Comparison of ENCODE assay signal across 8 cellular contexts in the genomic region with DNA sequence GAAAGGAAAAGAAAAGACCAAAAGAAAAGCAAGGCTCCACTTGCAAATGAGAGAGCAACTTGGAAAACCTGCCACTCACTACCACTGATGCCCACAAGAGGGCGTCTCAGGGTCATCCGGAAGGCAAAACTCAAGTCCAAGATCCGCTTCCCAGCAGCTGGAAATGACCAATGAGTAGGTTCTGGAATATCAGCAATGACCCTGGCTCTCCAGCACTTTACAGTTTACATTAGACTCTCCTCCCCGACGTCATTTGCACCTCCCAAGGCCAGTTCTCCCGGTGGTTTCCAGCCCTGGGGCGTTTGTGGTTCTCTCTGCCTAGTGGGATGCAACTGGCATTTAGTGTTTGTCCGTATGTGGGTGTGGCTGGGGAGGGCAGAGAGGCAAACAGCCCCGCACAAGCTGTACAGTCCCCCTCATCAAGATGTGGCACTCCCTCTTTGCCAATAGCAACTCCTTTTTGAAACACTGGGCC.
DNase-seq lines count a peak whose midpoint lies in the region; ATAC-seq, FAIRE-seq and TF ChIP-seq lines count a peak whose summit lies in the region.

No MANE protein-coding gene starts in this region.

- ATAC-seq in left ventricle myocardium superior (peak; percentile 54), psoas muscle (peak; percentile 49 to 69 (median 66)), HG03342 (IDR thresholded peaks at IDR 0.05; ENCODE audit: unreplicated experiment) (no peak)

- H3K27ac Mint-ChIP-seq in Calu3 (ENCODE audit: unreplicated experiment) = no peak overlapping the region
- H3K27ac Mint-ChIP-seq in activated T-helper 2 cell treated with anti-CD3 and anti-CD28 coated beads, Interferon-gamma antibody, Interleukin-2, Interleukin-4, amounts not matched to agents 10 μg/mL and 5 μg/mL and 100 μg/mL, durations not matched to agents 14 hours and 24 hours and 36 hours = no peak overlapping the region

- TF ChIP-seq CTCF in Calu3 (IDR thresholded peaks at IDR 0.05; ENCODE audit: unreplicated experiment) = peak; percentile 61
- TF ChIP-seq CTCF in psoas muscle (IDR thresholded peaks at IDR 0.05) = peak; percentile 87

- peaks cover 3% of the 10 kb centered on the region for H3K36me3 Mint-ChIP-seq in Calu3 (ENCODE audit: insufficient read depth, unreplicated experiment)
- H3K36me3 Mint-ChIP-seq in activated T-helper 2 cell treated with anti-CD3 and anti-CD28 coated beads, Interferon-gamma antibody, Interleukin-2, Interleukin-4, amounts not matched to agents 10 μg/mL and 5 μg/mL and 100 μg/mL, durations not matched to agents 14 hours and 24 hours and 36 hours (ENCODE audit: low read depth) = no peaks in the 10 kb centered on the region

- H3K27ac ChIP-seq in psoas muscle = no peak overlapping the region

- CTCF ChIA-PET in Calu3 (lab: Charles Lee) = interaction anchor here (0.8 kb wide), 1 partner anchor 10 kb away, joined by 6 read pairs; no protein-coding TSS in a partner anchor

- H3K4me1 ChIP-seq in psoas muscle = no peaks in the 10 kb centered on the region

- no peaks in the 10 kb centered on the region for H3K9me3 Mint-ChIP-seq in Calu3 (ENCODE audit: low read depth, unreplicated experiment)
- H3K9me3 Mint-ChIP-seq in activated T-helper 2 cell treated with anti-CD3 and anti-CD28 coated beads, Interferon-gamma antibody, Interleukin-2, Interleukin-4, amounts not matched to agents 10 μg/mL and 5 μg/mL and 100 μg/mL, durations not matched to agents 14 hours and 24 hours and 36 hours = no peaks in the 10 kb centered on the region

- H3K4me3 ChIP-seq in psoas muscle = no peak overlapping the region

- BruUV-seq in Calu3 (replicated peaks; lab: Mats Ljungman, UMichigan) = no TSS peak

- 18 to 25% (median 18%) methylated on average over 9 of the region's 9 CpGs for WGBS in psoas muscle, 3 donors

- DNase-seq in Calu3 = peak; percentile 66
- DNase-seq in HUDEP-2 (lab: John Stamatoyannopoulos, UW; ENCODE audit: unreplicated experiment in 76 of 76) = peak in 45 of 76 experiments; percentile 3 to 61 (median 23)
- DNase-seq in RCC 7860 (ENCODE audit: low spot score) = peak; percentile 58
- peak in 52 of 58 donors; percentile 2 to 79 (median 33) for DNase-seq in anterior cingulate cortex (lab: John Stamatoyannopoulos, UW)
- peak; percentile 73 for DNase-seq in left ventricle myocardium superior
- DNase-seq in psoas muscle = peak; percentile 64 to 70
- no peak for DNase-seq in activated T-helper 2 cell treated with anti-CD3 and anti-CD28 coated beads, Interferon-gamma antibody, Interleukin-2, Interleukin-4, amounts not matched to agents 10 μg/mL and 5 μg/mL and 100 μg/mL, durations not matched to agents 14 hours and 24 hours and 36 hours (ENCODE audit: low spot score)

- H3K4me1 Mint-ChIP-seq in Calu3 (ENCODE audit: low read depth, unreplicated experiment) = no peaks in the 10 kb centered on the region
- peaks cover 5% of the 10 kb centered on the region for H3K4me1 Mint-ChIP-seq in activated T-helper 2 cell treated with anti-CD3 and anti-CD28 coated beads, Interferon-gamma antibody, Interleukin-2, Interleukin-4, amounts not matched to agents 10 μg/mL and 5 μg/mL and 100 μg/mL, durations not matched to agents 14 hours and 24 hours and 36 hours (ENCODE audit: low read depth)

- peaks cover 0 to 11% (median under 1%) of the 10 kb centered on the region in 3 donors for H3K27me3 ChIP-seq in psoas muscle (ENCODE audit: insufficient read depth in 3 of 3, low read length in 2 of 3)

- no peaks in the 10 kb centered on the region for H3K9me3 ChIP-seq in psoas muscle

- intact Hi-C loops in Calu3 (cut with micrococcal nuclease; ENCODE audit: unreplicated experiment) (loop anchor here (5.0 kb wide), 1 partner anchor 610 kb away; no protein-coding TSS in a partner anchor), left ventricle myocardium superior (cut with micrococcal nuclease) (no loop called here), psoas muscle (cut with DNase I) (loop anchor here (5.0 to 10.0 kb wide), 3 partner anchors 192 to 350 kb away; a partner anchor contains a TSS)
- intact Hi-C loops in activated T-helper 2 cell treated with anti-CD3 and anti-CD28 coated beads, Interferon-gamma antibody, Interleukin-2, Interleukin-4, amounts not matched to agents 10 μg/mL and 5 μg/mL and 100 μg/mL, durations not matched to agents 14 hours and 24 hours and 36 hours (cut with micrococcal nuclease) = no loop called here

- peaks cover 77% of the 10 kb centered on the region for H3K27me3 Mint-ChIP-seq in Calu3 (ENCODE audit: unreplicated experiment)
- H3K27me3 Mint-ChIP-seq in activated T-helper 2 cell treated with anti-CD3 and anti-CD28 coated beads, Interferon-gamma antibody, Interleukin-2, Interleukin-4, amounts not matched to agents 10 μg/mL and 5 μg/mL and 100 μg/mL, durations not matched to agents 14 hours and 24 hours and 36 hours (ENCODE audit: low read depth) = peaks cover 46% of the 10 kb centered on the region

- no peaks in the 10 kb centered on the region for H3K36me3 ChIP-seq in psoas muscle (ENCODE audit: insufficient read depth in 1 of 2, low read depth in 1 of 2)

- peak; percentile 57 for FAIRE-seq in RCC 7860 (lab: Jason Lieb, UNC)

- no peak overlapping the region for H3K4me3 Mint-ChIP-seq in Calu3 (ENCODE audit: low read depth, unreplicated experiment)
- H3K4me3 Mint-ChIP-seq in activated T-helper 2 cell treated with anti-CD3 and anti-CD28 coated beads, Interferon-gamma antibody, Interleukin-2, Interleukin-4, amounts not matched to agents 10 μg/mL and 5 μg/mL and 100 μg/mL, durations not matched to agents 14 hours and 24 hours and 36 hours (ENCODE audit: low read depth) = no peak overlapping the region

Comparison
In these comparisons a context has a peak if more than half of its experiments do, and no peak if none do; other contexts are left out.
1. intact Hi-C loops: an anchor here in Calu3 (5.0 kb wide) and psoas muscle (5.0 to 10.0 kb wide); none called in left ventricle myocardium superior and activated T-helper 2 cell treated with anti-CD3 and anti-CD28 coated beads, Interferon-gamma antibody, Interleukin-2, Interleukin-4, amounts not matched to agents 10 μg/mL and 5 μg/mL and 100 μg/mL, durations not matched to agents 14 hours and 24 hours and 36 hours.